30 cellular contexts compared by ENCODE assay signal in the genomic region with DNA sequence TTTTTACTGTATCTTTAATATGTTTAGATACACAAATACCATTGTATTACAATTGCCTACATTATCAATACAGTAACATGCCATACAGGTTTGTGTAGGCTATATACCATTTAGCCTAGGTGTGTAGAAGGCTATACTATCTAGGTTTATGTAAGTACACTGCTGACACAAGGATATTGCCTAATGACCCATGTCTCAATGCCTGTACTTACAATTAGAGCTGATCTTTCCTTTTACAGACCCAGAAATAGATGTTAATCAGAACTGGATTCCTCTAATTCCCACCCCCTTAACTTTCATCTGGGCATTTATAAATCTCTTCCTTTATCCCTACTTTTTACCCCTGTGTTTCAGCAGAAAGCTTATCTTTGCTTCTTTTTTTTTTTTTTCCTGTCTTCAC.
"Had no signal": no experiment of that assay in that cellular context is flagged by ENCODE, and none has a peak within 500 bp of the region (broad histone marks: within the 10 kb centered on the region; RNA-seq: fewer than 3 reads in every experiment).

No MANE protein-coding gene starts in this region.

- ATAC-seq: activated CD4-positive, alpha-beta T cell treated with anti-CD3 and anti-CD28 coated beads for 36 hours; activated T-cell treated with anti-CD3 and anti-CD28 coated beads, Interleukin-2, amount 50 U/mL, for 4 hours; activated T-helper 17 cell treated with anti-CD3 and anti-CD28 coated beads, Interleukin-2, amount 50 U/mL, for 72 hours had no signal

- DNase-seq: activated CD4-positive, alpha-beta memory T cell treated with anti-CD3 and anti-CD28 coated beads, Interleukin-2, amount 10 ng/mL, durations not matched to agents 7 days and 5 days; activated CD4-positive, alpha-beta T cell treated with anti-CD3 and anti-CD28 coated beads for 36 hours; activated CD4-positive, alpha-beta T cell treated with anti-CD3 and anti-CD28 coated beads, Interleukin-2, amount 10 ng/mL, durations not matched to agents 24 days and 14 days; activated CD4-positive, CD25-positive, alpha-beta regulatory T cell; activated CD4-positive, CD25-positive, alpha-beta regulatory T cell treated with anti-CD3 and anti-CD28 coated beads, Interleukin-2, amount 50 U/mL, for 72 hours; activated CD8-positive, alpha-beta memory T cell treated with anti-CD3 and anti-CD28 coated beads for 24 hours; activated effector memory CD4-positive, alpha-beta T cell treated with Interleukin-2 at 50 U/mL for 16 hours; activated gamma-delta T cell treated with Interleukin-2 at 50 U/mL for 16 hours; activated naive CD4-positive, alpha-beta T cell treated with anti-CD3 and anti-CD28 coated beads, Interleukin-2, amount 50 U/mL, for 16 hours; activated naive CD4-positive, alpha-beta T cell treated with Interleukin-2 at 50 U/mL for 16 hours; activated T-cell treated with anti-CD3 and anti-CD28 coated beads, Interleukin-2, amount 50 U/mL, for 4 hours; amygdala; aorta; central memory CD4-positive, alpha-beta T cell; cerebellar nuclear complex; dorsolateral prefrontal cortex; effector memory CD4-positive, alpha-beta T cell; endodermal cell; erythroblast; foreskin fibroblast; head of caudate nucleus; T-helper 2 cell had no signal

- H3K27ac ChIP-seq: breast epithelium, cardiac muscle cell, coronary artery, dorsolateral prefrontal cortex, esophagus muscularis mucosa had no signal

- H3K4me1 Mint-ChIP-seq: activated CD4-positive, alpha-beta memory T cell treated with anti-CD3 and anti-CD28 coated beads, Interleukin-2, amount 10 ng/mL, durations not matched to agents 7 days and 5 days; activated CD4-positive, alpha-beta T cell treated with anti-CD3 and anti-CD28 coated beads for 36 hours; activated CD4-positive, alpha-beta T cell treated with anti-CD3 and anti-CD28 coated beads, Interleukin-2, amount 10 ng/mL, durations not matched to agents 24 days and 14 days; activated T-helper 17 cell treated with anti-CD3 and anti-CD28 coated beads, Interleukin-2, amount 50 U/mL, for 72 hours; brain; endodermal cell had no signal

- H3K4me1 ChIP-seq: breast epithelium, esophagus muscularis mucosa had no signal

- H3K27ac Mint-ChIP-seq: activated CD4-positive, alpha-beta memory T cell treated with anti-CD3 and anti-CD28 coated beads, Interleukin-2, amount 10 ng/mL, durations not matched to agents 7 days and 5 days; activated CD4-positive, alpha-beta T cell treated with anti-CD3 and anti-CD28 coated beads for 36 hours; activated CD4-positive, alpha-beta T cell treated with anti-CD3 and anti-CD28 coated beads, Interleukin-2, amount 10 ng/mL, durations not matched to agents 24 days and 14 days; activated naive CD8-positive, alpha-beta T cell; activated T-helper 17 cell treated with anti-CD3 and anti-CD28 coated beads, Interleukin-2, amount 50 U/mL, for 72 hours; brain; dendritic cell treated with granulocyte-macrophage colony-stimulating factor and Interleukin-4, amounts not matched to agents 40 ng/mL and 50 ng/mL, for 4 days; endodermal cell had no signal

- H3K27me3 ChIP-seq: breast epithelium, cardiac muscle cell, dorsolateral prefrontal cortex, esophagus muscularis mucosa had no signal

- H3K4me3 Mint-ChIP-seq: activated CD4-positive, alpha-beta memory T cell treated with anti-CD3 and anti-CD28 coated beads, Interleukin-2, amount 10 ng/mL, durations not matched to agents 7 days and 5 days; activated CD4-positive, alpha-beta T cell treated with anti-CD3 and anti-CD28 coated beads for 36 hours; activated CD4-positive, alpha-beta T cell treated with anti-CD3 and anti-CD28 coated beads, Interleukin-2, amount 10 ng/mL, durations not matched to agents 24 days and 14 days; activated naive CD8-positive, alpha-beta T cell; activated T-cell treated with anti-CD3 and anti-CD28 coated beads, Interleukin-2, amount 50 U/mL, for 4 hours; activated T-helper 17 cell treated with anti-CD3 and anti-CD28 coated beads, Interleukin-2, amount 50 U/mL, for 72 hours; brain; dendritic cell treated with granulocyte-macrophage colony-stimulating factor and Interleukin-4, amounts not matched to agents 40 ng/mL and 50 ng/mL, for 4 days; endodermal cell had no signal

- H3K36me3 ChIP-seq: breast epithelium, cardiac muscle cell, esophagus muscularis mucosa had no signal

- H3K4me3 ChIP-seq: breast epithelium, cardiac muscle cell, coronary artery, dorsolateral prefrontal cortex, esophagus muscularis mucosa had no signal

- H3K27me3 Mint-ChIP-seq: activated CD4-positive, alpha-beta memory T cell treated with anti-CD3 and anti-CD28 coated beads, Interleukin-2, amount 10 ng/mL, durations not matched to agents 7 days and 5 days; activated CD4-positive, alpha-beta T cell treated with anti-CD3 and anti-CD28 coated beads for 36 hours; activated CD4-positive, alpha-beta T cell treated with anti-CD3 and anti-CD28 coated beads, Interleukin-2, amount 10 ng/mL, durations not matched to agents 24 days and 14 days; activated naive CD8-positive, alpha-beta T cell; activated T-helper 17 cell treated with anti-CD3 and anti-CD28 coated beads, Interleukin-2, amount 50 U/mL, for 72 hours; brain; dendritic cell treated with granulocyte-macrophage colony-stimulating factor and Interleukin-4, amounts not matched to agents 40 ng/mL and 50 ng/mL, for 4 days had no signal
